15 cellular contexts compared by ENCODE assay signal in genomic region chr4:120750152-120750525, GRCh38.
DNase-seq lines count a peak whose midpoint lies in the region; ATAC-seq and TF ChIP-seq lines count a peak whose summit lies in the region.
"Had no signal": no experiment of that assay in that cellular context is flagged by ENCODE, and none has a peak within 500 bp of the region (broad histone marks: within the 10 kb centered on the region; RNA-seq: fewer than 3 reads in every experiment).

No MANE protein-coding gene starts in this region.

- WGBS in trophoblast cell (ENCODE audit: extremely low coverage, insufficient coverage, insufficient read length): no CpG with 5 or more reads among the region's 5 CpGs

- no peak overlapping the region for H3K4me3 Mint-ChIP-seq in CD4-positive, alpha-beta memory T cell
- H3K4me3 Mint-ChIP-seq: CD4-positive, alpha-beta T cell had no signal

- no peak for ATAC-seq in Right ventricle myocardium inferior
- ATAC-seq: HCT116, K562 had no signal

- H3K4me1 Mint-ChIP-seq in CD4-positive, alpha-beta memory T cell: no peaks in the 10 kb centered on the region

- H3K9me3 Mint-ChIP-seq in CD4-positive, alpha-beta memory T cell: peaks cover 2 to 23% (median 18%) of the 10 kb centered on the region in 8 donors

- H2BK5ac ChIP-seq in trophoblast cell (ENCODE audit: low read depth, low read length, poor library complexity): no peak overlapping the region

- H3K4me1 ChIP-seq in KMS-11 (ENCODE audit: low read depth, poor library complexity, severe bottlenecking): peaks cover 76% of the 10 kb centered on the region
- peaks cover 42% of the 10 kb centered on the region for H3K4me1 ChIP-seq in OCI-LY7 (ENCODE audit: insufficient read depth, low read length, poor library complexity, severe bottlenecking)
- H3K4me1 ChIP-seq in trophoblast cell (ENCODE audit: control insufficient read depth in 1 of 2, insufficient read depth in 2 of 2, low read length in 2 of 2): peaks cover 0 to 2% of the 10 kb centered on the region in 2 experiments
- no peaks in the 10 kb centered on the region for H3K4me1 ChIP-seq in CD4-positive, alpha-beta memory T cell (ENCODE audit: insufficient read depth, low read length)

- no peak overlapping the region for H3K18ac ChIP-seq in trophoblast cell (ENCODE audit: low read length)

- H3K36me3 ChIP-seq in KMS-11 (ENCODE audit: insufficient read depth) (no peaks in the 10 kb centered on the region), OCI-LY7 (ENCODE audit: insufficient read depth, low read length) (peaks cover 38% of the 10 kb centered on the region), trophoblast cell (ENCODE audit: control insufficient read depth in 1 of 2, insufficient read depth in 2 of 2, low read length in 2 of 2) (peaks cover 3 to 5% of the 10 kb centered on the region in 2 experiments)
- H3K36me3 ChIP-seq in CD4-positive, alpha-beta memory T cell (ENCODE audit: insufficient read depth, low read length): no peaks in the 10 kb centered on the region
- H3K36me3 ChIP-seq: BLaER1 treated with 17β-estradiol and CSF1 and Interleukin-3, amounts not matched to agents 10 nM and 100 nM had no signal

- POLR2A ChIA-PET in OCI-LY7 (lab: Charles Lee): interaction anchor here (0.6 to 6.8 kb wide), 10 partner anchors 14 to 106 kb away, joined by 3 to 161 read pairs (median 18); no protein-coding TSS in a partner anchor
- POLR2A ChIA-PET in CD4-positive, alpha-beta memory T cell (lab: Charles Lee; ENCODE audit: partially characterized antibody): no interaction called here

- DNase-seq in NCI-H146 (lab: John Stamatoyannopoulos, UW) (peak; percentile 3), NCI-H146 treated with DMSO at 0.1 percent for 48 hours (lab: John Stamatoyannopoulos, UW; ENCODE audit: unreplicated experiment) (no peak), OCI-LY7 (ENCODE audit: low spot score) (peak; percentile 38), trophoblast cell (no peak), Right ventricle myocardium inferior (ENCODE audit: missing footprints) (no peak), GF-D8 (lab: John Stamatoyannopoulos, UW) (no peak)
- no peak for DNase-seq in CD4-positive, alpha-beta memory T cell
- DNase-seq: 8988T; ACHN; CD4-positive, alpha-beta T cell; GM23248 had no signal

- H3K79me1 ChIP-seq in trophoblast cell (ENCODE audit: low read length): peaks cover 4% of the 10 kb centered on the region

- H4K20me1 ChIP-seq in KMS-11 (ENCODE audit: insufficient read depth) (no peaks in the 10 kb centered on the region), OCI-LY7 (ENCODE audit: insufficient read depth, low read length) (no peaks in the 10 kb centered on the region)
- H4K20me1 ChIP-seq: BLaER1 treated with 17β-estradiol and CSF1 and Interleukin-3, amounts not matched to agents 10 nM and 100 nM had no signal

- H3K27ac ChIP-seq in KMS-11 (peak overlapping the region; percentile 93), OCI-LY7 (ENCODE audit: low read depth, low read length, poor library complexity, severe bottlenecking) (peak overlapping the region; percentile 97), trophoblast cell (ENCODE audit: low read depth, low read length) (no peak overlapping the region)
- no peak overlapping the region for H3K27ac ChIP-seq in CD4-positive, alpha-beta memory T cell (ENCODE audit: low read depth, low read length)
- H3K27ac ChIP-seq: BLaER1 treated with 17β-estradiol and CSF1 and Interleukin-3, amounts not matched to agents 10 nM and 100 nM; GM23248 had no signal

- H3K9me3 ChIP-seq in OCI-LY7 (ENCODE audit: low read length) (peaks cover 42% of the 10 kb centered on the region), trophoblast cell (ENCODE audit: insufficient read depth, low read depth, low read length) (peaks cover 8% of the 10 kb centered on the region)
- peaks cover 0 to 4% of the 10 kb centered on the region in 2 donors for H3K9me3 ChIP-seq in CD4-positive, alpha-beta memory T cell (ENCODE audit: control insufficient read depth in 1 of 2, low read length in 2 of 2)

- H3K14ac ChIP-seq in trophoblast cell (ENCODE audit: low read length): no peak overlapping the region

- no peak overlapping the region for H3K4me3 ChIP-seq in KMS-11 (IDR thresholded peaks at IDR 0.05; ENCODE audit: insufficient read depth, low read depth, low read length)
- H3K4me3 ChIP-seq in OCI-LY7 (ENCODE audit: low read depth, low read length, poor library complexity, severe bottlenecking): peak overlapping the region; percentile 14
- H3K4me3 ChIP-seq in trophoblast cell (ENCODE audit: low read depth, low read length): no peak overlapping the region
- H3K4me3 ChIP-seq in CD4-positive, alpha-beta memory T cell (ENCODE audit: low read length in 2 of 2): no peak overlapping the region
- H3K4me3 ChIP-seq: BLaER1 treated with 17β-estradiol and CSF1 and Interleukin-3, amounts not matched to agents 10 nM and 100 nM; GM23248; K562 had no signal

- H3K4me2 ChIP-seq in KMS-11 (peak overlapping the region; percentile 63), OCI-LY7 (ENCODE audit: low read length) (peak overlapping the region; percentile 56), trophoblast cell (ENCODE audit: low read length) (no peak overlapping the region)

- H3K79me2 ChIP-seq in KMS-11 (ENCODE audit: insufficient read depth, low read depth) (no peaks in the 10 kb centered on the region), OCI-LY7 (ENCODE audit: insufficient read depth, low read depth, low read length) (no peaks in the 10 kb centered on the region), trophoblast cell (ENCODE audit: control insufficient read depth, insufficient read depth, low read length, poor library complexity) (no peaks in the 10 kb centered on the region)

- H4K12ac ChIP-seq in trophoblast cell (ENCODE audit: low read depth, low read length): no peak overlapping the region

- H3K9ac ChIP-seq in KMS-11 (peak overlapping the region; percentile 19), trophoblast cell (ENCODE audit: low read length) (no peak overlapping the region)
- H3K9ac ChIP-seq: BLaER1 treated with 17β-estradiol and CSF1 and Interleukin-3, amounts not matched to agents 10 nM and 100 nM; GM23248 had no signal

- H3K4ac ChIP-seq in trophoblast cell (ENCODE audit: low read depth, low read length): no peak overlapping the region

- intact Hi-C loops in OCI-LY7 (cut with micrococcal nuclease; ENCODE audit: unreplicated experiment): no loop called here
- intact Hi-C loops in Right ventricle myocardium inferior (cut with DNase I): no loop called here
- intact Hi-C loops in CD4-positive, alpha-beta memory T cell (cut with micrococcal nuclease): no loop called here

- H2BK120ac ChIP-seq in trophoblast cell (ENCODE audit: insufficient read depth, low read length, poor library complexity): no peak overlapping the region

- H3K23ac ChIP-seq in trophoblast cell (ENCODE audit: low read length): no peak overlapping the region

- H4K91ac ChIP-seq in trophoblast cell (ENCODE audit: low read depth, low read length): no peak overlapping the region

- H3K36me3 Mint-ChIP-seq in CD4-positive, alpha-beta memory T cell: no peaks in the 10 kb centered on the region

- no peaks in the 10 kb centered on the region for H3K9me2 ChIP-seq in OCI-LY7 (ENCODE audit: insufficient read depth, low read length)

- H3K27ac Mint-ChIP-seq in CD4-positive, alpha-beta memory T cell: no peak overlapping the region
- H3K27ac Mint-ChIP-seq: CD4-positive, alpha-beta T cell had no signal

- BruUV-seq in OCI-LY7 (replicated peaks; lab: Mats Ljungman, UMichigan): no TSS peak

- no peak overlapping the region for H2AK5ac ChIP-seq in trophoblast cell (ENCODE audit: low read length)

- peaks cover 0 to 1% of the 10 kb centered on the region in 2 donors for H3K27me3 Mint-ChIP-seq in CD4-positive, alpha-beta memory T cell
- H3K27me3 Mint-ChIP-seq: CD4-positive, alpha-beta T cell had no signal

- no peak overlapping the region for H4K8ac ChIP-seq in trophoblast cell (ENCODE audit: low read depth, low read length)

- CTCF ChIA-PET in OCI-LY7 (lab: Charles Lee; ENCODE audit: unreplicated experiment): interaction anchor here (0.9 to 2.5 kb wide), 6 partner anchors 9 to 619 kb away, joined by 3 to 12 read pairs (median 3); no protein-coding TSS in a partner anchor
- CTCF ChIA-PET in CD4-positive, alpha-beta memory T cell (lab: Charles Lee; ENCODE audit: partially characterized antibody): no interaction called here

- TF ChIP-seq CTCF in KMS-11 (conservative IDR thresholded peaks at IDR 0.05; ENCODE audit: low read depth, low read length) (no peak), OCI-LY7 (conservative IDR thresholded peaks at IDR 0.05; ENCODE audit: low read length) (no peak)

- peak overlapping the region; percentile 43 for H2BK12ac ChIP-seq in trophoblast cell (ENCODE audit: low read length)

- H3K27me3 ChIP-seq in KMS-11 (ENCODE audit: insufficient read depth, low read depth) (no peaks in the 10 kb centered on the region), trophoblast cell (ENCODE audit: insufficient read depth, low read length) (no peaks in the 10 kb centered on the region)
- no peaks in the 10 kb centered on the region for H3K27me3 ChIP-seq in CD4-positive, alpha-beta memory T cell (ENCODE audit: insufficient read depth, low read length)
- H3K27me3 ChIP-seq: BLaER1 treated with 17β-estradiol and CSF1 and Interleukin-3, amounts not matched to agents 10 nM and 100 nM had no signal

- H2AFZ ChIP-seq in KMS-11 (ENCODE audit: low read depth) (peak overlapping the region; percentile 21; the same call in 1 of the 2 replicates), OCI-LY7 (ENCODE audit: low read length) (no peak overlapping the region), trophoblast cell (ENCODE audit: insufficient read depth, low read length, poor library complexity) (no peak overlapping the region)
- H2AFZ ChIP-seq: GM23248 had no signal

Comparison
In these comparisons a context has a peak if more than half of its experiments do, and no peak if none do; other contexts are left out.
1. DNase-seq: peak in NCI-H146 (single experiment) and OCI-LY7 (single experiment); none in NCI-H146 treated with DMSO at 0.1 percent for 48 hours (single experiment), trophoblast cell (0 of 2), Right ventricle myocardium inferior (single experiment), GF-D8 (single experiment) and CD4-positive, alpha-beta memory T cell (0 of 5).
2. H3K27ac ChIP-seq: peak in KMS-11 (single experiment) and OCI-LY7 (single experiment); none in trophoblast cell (single experiment) and CD4-positive, alpha-beta memory T cell (single experiment).